ENCODE assay signal across 25 cellular contexts in genomic region chr5:148999741-149000140, GRCh38.
"Had no signal": no experiment of that assay in that cellular context is flagged by ENCODE, and none has a peak within 500 bp of the region (broad histone marks: within the 10 kb centered on the region; RNA-seq: fewer than 3 reads in every experiment).

No MANE protein-coding gene starts in this region.

- H3K27me3 ChIP-seq: brain microvascular endothelial cell, Peyer's patch had no signal

- H3K36me3 Mint-ChIP-seq: activated naive CD4-positive, alpha-beta T cell treated with anti-CD3 and anti-CD28 coated beads, Interleukin-2, amount 10 ng/mL, durations not matched to agents 7 days and 5 days; activated naive CD8-positive, alpha-beta T cell treated with anti-CD3 and anti-CD28 coated beads for 36 hours; T-cell had no signal

- H3K4me1 ChIP-seq: Peyer's patch had no signal

- H3K36me3 ChIP-seq: brain microvascular endothelial cell, Peyer's patch had no signal

- H3K9me3 Mint-ChIP-seq: activated B cell treated with CpG ODN at 0.5 μM for 24 hours; activated CD4-positive, alpha-beta T cell treated with anti-CD3 and anti-CD28 coated beads, Interleukin-2, amount 10 ng/mL, durations not matched to agents 24 days and 14 days; activated naive CD4-positive, alpha-beta T cell treated with anti-CD3 and anti-CD28 coated beads, Interleukin-2, amount 10 ng/mL, durations not matched to agents 7 days and 5 days; activated naive CD8-positive, alpha-beta T cell treated with anti-CD3 and anti-CD28 coated beads for 36 hours; activated T-cell treated with anti-CD3 and anti-CD28 coated beads, Interleukin-2, amount 50 U/mL, for 4 hours; T-cell had no signal

- H3K27ac ChIP-seq: brain microvascular endothelial cell, Peyer's patch, RWPE1, SK-N-MC had no signal

- H3K4me3 ChIP-seq: K562, Peyer's patch, SK-N-MC had no signal

- H3K27ac Mint-ChIP-seq: activated B cell treated with CpG ODN at 0.5 μM for 24 hours; activated CD4-positive, alpha-beta T cell treated with anti-CD3 and anti-CD28 coated beads, Interleukin-2, amount 10 ng/mL, durations not matched to agents 24 days and 14 days; activated naive CD4-positive, alpha-beta T cell treated with anti-CD3 and anti-CD28 coated beads, Interleukin-2, amount 10 ng/mL, durations not matched to agents 7 days and 5 days; activated naive CD8-positive, alpha-beta T cell treated with anti-CD3 and anti-CD28 coated beads for 36 hours; T-cell had no signal

- DNase-seq: activated B cell treated with CpG ODN at 0.5 μM for 24 hours; activated CD4-positive, alpha-beta T cell treated with anti-CD3 and anti-CD28 coated beads for 1 hour; activated CD4-positive, alpha-beta T cell treated with anti-CD3 and anti-CD28 coated beads, Interleukin-2, amount 10 ng/mL, durations not matched to agents 24 days and 14 days; activated CD4-positive, alpha-beta T cell treated with anti-CD3 and anti-CD28 coated beads, Interleukin-2, amount 50 U/mL, for 48 hours; activated CD8-positive, alpha-beta memory T cell treated with anti-CD3 and anti-CD28 coated beads for 24 hours; activated gamma-delta T cell; activated naive CD4-positive, alpha-beta T cell treated with anti-CD3 and anti-CD28 coated beads, Interleukin-2, amount 10 ng/mL, durations not matched to agents 7 days and 5 days; activated naive CD8-positive, alpha-beta T cell treated with anti-CD3 and anti-CD28 coated beads for 36 hours; activated T-cell treated with anti-CD3 and anti-CD28 coated beads, Interleukin-2, amount 50 U/mL, for 4 hours; brain microvascular endothelial cell; Karpas-422; NCI-H1105 treated with DMSO at 0.1 percent for 48 hours; NCI-H1436 treated with DMSO at 0.1 percent for 48 hours; NCI-H187; NCI-H2081; NCI-H446; NCI-H524; Peyer's patch; SIG-M5; T-cell; T-helper 2 cell; T1000 had no signal

- ATAC-seq: activated T-cell treated with anti-CD3 and anti-CD28 coated beads, Interleukin-2, amount 50 U/mL, for 4 hours; K562; T-cell had no signal

- H3K4me1 Mint-ChIP-seq: activated B cell treated with CpG ODN at 0.5 μM for 24 hours; activated CD4-positive, alpha-beta T cell treated with anti-CD3 and anti-CD28 coated beads, Interleukin-2, amount 10 ng/mL, durations not matched to agents 24 days and 14 days; activated naive CD4-positive, alpha-beta T cell treated with anti-CD3 and anti-CD28 coated beads, Interleukin-2, amount 10 ng/mL, durations not matched to agents 7 days and 5 days; activated naive CD8-positive, alpha-beta T cell treated with anti-CD3 and anti-CD28 coated beads for 36 hours; T-cell had no signal

- H3K9me3 ChIP-seq: Peyer's patch had no signal

- H3K4me3 Mint-ChIP-seq: activated B cell treated with CpG ODN at 0.5 μM for 24 hours; activated CD4-positive, alpha-beta T cell treated with anti-CD3 and anti-CD28 coated beads, Interleukin-2, amount 10 ng/mL, durations not matched to agents 24 days and 14 days; activated naive CD4-positive, alpha-beta T cell treated with anti-CD3 and anti-CD28 coated beads, Interleukin-2, amount 10 ng/mL, durations not matched to agents 7 days and 5 days; activated naive CD8-positive, alpha-beta T cell treated with anti-CD3 and anti-CD28 coated beads for 36 hours; activated T-cell treated with anti-CD3 and anti-CD28 coated beads, Interleukin-2, amount 50 U/mL, for 4 hours; T-cell had no signal
